3 cellular contexts compared by ENCODE assay signal in the genomic region with DNA sequence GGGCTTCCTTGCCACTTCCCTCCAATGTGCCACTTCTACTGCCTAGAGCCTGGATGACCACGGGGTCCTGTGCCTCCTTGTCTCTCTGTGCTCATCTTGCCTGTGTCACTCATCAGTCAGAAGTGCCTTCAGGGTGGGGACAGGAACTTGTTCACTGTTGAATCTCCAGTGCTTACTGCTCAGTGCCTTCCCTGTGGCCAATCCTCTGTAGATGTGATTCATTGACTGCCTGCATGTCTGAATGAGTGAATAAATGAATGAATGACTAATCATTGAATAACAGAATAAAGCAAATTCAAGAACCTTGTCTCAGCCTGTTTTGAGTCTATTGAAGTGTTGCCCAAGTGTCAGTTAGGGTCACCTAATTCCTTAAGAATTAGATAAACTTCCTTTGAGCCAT.
TF ChIP-seq lines count a peak whose summit lies in the region.

No MANE protein-coding gene starts in this region.

TF ChIP-seq in HEK293T, 16 proteins besides CTCF, POLR2A, EP300 and RAD21:
- TF ChIP-seq PKNOX1 (IDR thresholded peaks at IDR 0.05) (no peak), L3MBTL2 (conservative IDR thresholded peaks at IDR 0.05) (no peak), FOXM1 (IDR thresholded peaks at IDR 0.05; ENCODE audit: borderline replicate concordance) (no peak), SUZ12 (IDR thresholded peaks at IDR 0.05) (no peak), ZNF384 (IDR thresholded peaks at IDR 0.05) (no peak), LEF1 (IDR thresholded peaks at IDR 0.05; ENCODE audit: borderline replicate concordance) (no peak), CTBP1 (IDR thresholded peaks at IDR 0.05; ENCODE audit: borderline replicate concordance) (no peak), SP1 (IDR thresholded peaks at IDR 0.05) (no peak), NFRKB (IDR thresholded peaks at IDR 0.05) (no peak), FOXK2 (IDR thresholded peaks at IDR 0.05) (no peak), BHLHE40 (IDR thresholded peaks at IDR 0.05; ENCODE audit: borderline replicate concordance) (no peak), ARNT (IDR thresholded peaks at IDR 0.05) (no peak), HDGF (IDR thresholded peaks at IDR 0.05; ENCODE audit: borderline replicate concordance) (no peak), ELF4 (IDR thresholded peaks at IDR 0.05) (no peak), TARDBP (IDR thresholded peaks at IDR 0.05) (no peak), FOXA1 (IDR thresholded peaks at IDR 0.05) (no peak)

TF ChIP-seq in SK-N-SH, 30 proteins besides CTCF, POLR2A, EP300 and RAD21:
- TF ChIP-seq, protein P1, sequence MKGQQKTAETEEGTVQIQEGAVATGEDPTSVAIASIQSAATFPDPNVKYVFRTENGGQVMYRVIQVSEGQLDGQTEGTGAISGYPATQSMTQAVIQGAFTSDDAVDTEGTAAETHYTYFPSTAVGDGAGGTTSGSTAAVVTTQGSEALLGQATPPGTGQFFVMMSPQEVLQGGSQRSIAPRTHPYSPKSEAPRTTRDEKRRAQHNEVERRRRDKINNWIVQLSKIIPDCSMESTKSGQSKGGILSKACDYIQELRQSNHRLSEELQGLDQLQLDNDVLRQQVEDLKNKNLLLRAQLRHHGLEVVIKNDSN (IDR thresholded peaks at IDR 0.05; ENCODE audit: borderline replicate concordance, low read depth): no peak
- TF ChIP-seq TEAD4 (IDR thresholded peaks at IDR 0.05; ENCODE audit: borderline replicate concordance, insufficient read depth): no peak
- TF ChIP-seq RXRA (IDR thresholded peaks at IDR 0.05; ENCODE audit: borderline replicate concordance, low read depth): no peak
- no peak for TF ChIP-seq GATA2 (CRISPR knock-in tag; IDR thresholded peaks at IDR 0.05)
- TF ChIP-seq ELF1 (IDR thresholded peaks at IDR 0.05): no peak
- TF ChIP-seq MXI1 (IDR thresholded peaks at IDR 0.05; ENCODE audit: low read depth, low read length): no peak
- no peak for TF ChIP-seq POLR2AphosphoS5 (IDR thresholded peaks at IDR 0.05; ENCODE audit: low read depth, low read length)
- no peak for TF ChIP-seq ZBTB33 (IDR thresholded peaks at IDR 0.05; ENCODE audit: borderline replicate concordance, low read depth)
- no peak for TF ChIP-seq YY1 (IDR thresholded peaks at IDR 0.05; ENCODE audit: low read depth)
- no peak for TF ChIP-seq SIN3A (IDR thresholded peaks at IDR 0.05; ENCODE audit: borderline replicate concordance, low read depth, low read length)
- no peak for TF ChIP-seq PBX3 (IDR thresholded peaks at IDR 0.05)
- no peak for TF ChIP-seq RFX5 (IDR thresholded peaks at IDR 0.05; ENCODE audit: low read length)

TF ChIP-seq in GM23338, 12 proteins besides CTCF, POLR2A, EP300 and RAD21:
- no peak for TF ChIP-seq ZNF331 (CRISPR knock-in tag; IDR thresholded peaks at IDR 0.05; ENCODE audit: low read depth)
- no peak for TF ChIP-seq EZH2 (IDR thresholded peaks at IDR 0.05; ENCODE audit: low read depth, unreplicated experiment)
- no peak for TF ChIP-seq ZNF462 (CRISPR knock-in tag; IDR thresholded peaks at IDR 0.05)
- TF ChIP-seq NANOG (IDR thresholded peaks at IDR 0.05; ENCODE audit: borderline replicate concordance): no peak
